ENCODE assay signal across 32 cellular contexts in genomic region chr20:62012631-62013030, GRCh38.
"Had no signal": no experiment of that assay in that cellular context is flagged by ENCODE, and none has a peak within 500 bp of the region (broad histone marks: within the 10 kb centered on the region; RNA-seq: fewer than 3 reads in every experiment).

No MANE protein-coding gene starts in this region.

- H3K36me3 ChIP-seq: breast epithelium had no signal

- H3K4me3 ChIP-seq: adrenal gland, body of pancreas, breast epithelium had no signal

- H3K4me1 ChIP-seq: adrenal gland, body of pancreas, breast epithelium had no signal

- H3K9me3 Mint-ChIP-seq: activated B cell treated with CpG ODN at 0.5 μM for 24 hours; activated CD4-positive, alpha-beta memory T cell treated with anti-CD3 and anti-CD28 coated beads for 36 hours; activated CD4-positive, alpha-beta T cell treated with anti-CD3 and anti-CD28 coated beads, Interleukin-2, amount 10 ng/mL, durations not matched to agents 24 days and 14 days; activated CD8-positive, alpha-beta T cell treated with anti-CD3 and anti-CD28 coated beads for 36 hours; activated naive CD4-positive, alpha-beta T cell treated with anti-CD3 and anti-CD28 coated beads for 36 hours; activated naive CD4-positive, alpha-beta T cell treated with anti-CD3 and anti-CD28 coated beads, Interleukin-2, amount 50 U/mL, for 72 hours; activated naive CD8-positive, alpha-beta T cell treated with anti-CD3 and anti-CD28 coated beads for 36 hours; activated T-cell treated with anti-CD3 and anti-CD28 coated beads, Interleukin-2, amount 50 U/mL, for 4 hours; activated T-cell treated with anti-CD3 and anti-CD28 coated beads, Interleukin-2, amount 50 U/mL, for 72 hours; activated T-helper 1 cell treated with anti-CD3 and anti-CD28 coated beads, Interleukin-12 subunit alpha, Interleukin-12 subunit beta, Interleukin-2, Interleukin-4 antibody, amounts not matched to agents 30 ng/mL and 10 ng/mL and 1 ng/mL, durations not matched to agents 14 hours and 24 hours and 36 hours; activated T-helper 17 cell treated with anti-CD3 and anti-CD28 coated beads, Interleukin-2, amount 50 U/mL, for 72 hours; T-cell had no signal

- H3K27me3 Mint-ChIP-seq: activated B cell treated with CpG ODN at 0.5 μM for 24 hours; activated CD4-positive, alpha-beta memory T cell treated with anti-CD3 and anti-CD28 coated beads for 36 hours; activated CD4-positive, alpha-beta T cell treated with anti-CD3 and anti-CD28 coated beads, Interleukin-2, amount 10 ng/mL, durations not matched to agents 24 days and 14 days; activated CD8-positive, alpha-beta T cell treated with anti-CD3 and anti-CD28 coated beads for 36 hours; activated naive CD8-positive, alpha-beta T cell treated with anti-CD3 and anti-CD28 coated beads for 36 hours; activated T-helper 17 cell treated with anti-CD3 and anti-CD28 coated beads, Interleukin-2, amount 50 U/mL, for 72 hours; T-cell; T-helper 17 cell had no signal

- H3K4me3 Mint-ChIP-seq: activated B cell treated with CpG ODN at 0.5 μM for 24 hours; activated CD4-positive, alpha-beta memory T cell treated with anti-CD3 and anti-CD28 coated beads for 36 hours; activated CD4-positive, alpha-beta T cell treated with anti-CD3 and anti-CD28 coated beads, Interleukin-2, amount 10 ng/mL, durations not matched to agents 24 days and 14 days; activated CD8-positive, alpha-beta T cell treated with anti-CD3 and anti-CD28 coated beads for 36 hours; activated naive CD4-positive, alpha-beta T cell treated with anti-CD3 and anti-CD28 coated beads for 36 hours; activated naive CD8-positive, alpha-beta T cell treated with anti-CD3 and anti-CD28 coated beads for 36 hours; activated T-cell treated with anti-CD3 and anti-CD28 coated beads, Interleukin-2, amount 50 U/mL, for 4 hours; activated T-cell treated with anti-CD3 and anti-CD28 coated beads, Interleukin-2, amount 50 U/mL, for 72 hours; activated T-helper 1 cell treated with anti-CD3 and anti-CD28 coated beads, Interleukin-12 subunit alpha, Interleukin-12 subunit beta, Interleukin-2, Interleukin-4 antibody, amounts not matched to agents 30 ng/mL and 10 ng/mL and 1 ng/mL, durations not matched to agents 14 hours and 24 hours and 36 hours; activated T-helper 17 cell treated with anti-CD3 and anti-CD28 coated beads, Interleukin-2, amount 50 U/mL, for 72 hours; T-cell; T-helper 17 cell had no signal

- DNase-seq: activated B cell treated with CpG ODN at 0.5 μM for 24 hours; activated CD4-positive, alpha-beta memory T cell treated with anti-CD3 and anti-CD28 coated beads for 36 hours; activated CD4-positive, alpha-beta T cell treated with anti-CD3 and anti-CD28 coated beads for 4 hours; activated CD4-positive, alpha-beta T cell treated with anti-CD3 and anti-CD28 coated beads, Interleukin-2, amount 10 ng/mL, durations not matched to agents 24 days and 14 days; activated CD4-positive, alpha-beta T cell treated with anti-CD3 and anti-CD28 coated beads, Interleukin-2, amount 50 U/mL, for 1 hour; activated CD4-positive, alpha-beta T cell treated with anti-CD3 and anti-CD28 coated beads, Interleukin-2, amount 50 U/mL, for 4 hours; activated CD4-positive, CD25-positive, alpha-beta regulatory T cell treated with anti-CD3 and anti-CD28 coated beads, Interleukin-2, amount 50 U/mL, for 72 hours; activated CD8-positive, alpha-beta memory T cell treated with anti-CD3 and anti-CD28 coated beads, Interleukin-2, amount 50 U/mL, for 4 hours; activated CD8-positive, alpha-beta T cell treated with anti-CD3 and anti-CD28 coated beads for 36 hours; activated effector memory CD4-positive, alpha-beta T cell treated with anti-CD3 and anti-CD28 coated beads, Interleukin-2, amount 50 U/mL, for 16 hours; activated gamma-delta T cell treated with Interleukin-2 at 50 U/mL for 16 hours; activated naive CD4-positive, alpha-beta T cell; activated naive CD4-positive, alpha-beta T cell treated with anti-CD3 and anti-CD28 coated beads for 36 hours; activated naive CD4-positive, alpha-beta T cell treated with anti-CD3 and anti-CD28 coated beads, Interleukin-2, amount 50 U/mL, for 16 hours; activated naive CD8-positive, alpha-beta T cell treated with anti-CD3 and anti-CD28 coated beads for 36 hours; activated T-cell treated with anti-CD3 and anti-CD28 coated beads for 4 hours; activated T-cell treated with anti-CD3 and anti-CD28 coated beads, Interleukin-2, amount 50 U/mL, for 1 hour; activated T-cell treated with anti-CD3 and anti-CD28 coated beads, Interleukin-2, amount 50 U/mL, for 4 hours; activated T-cell treated with anti-CD3 and anti-CD28 coated beads, Interleukin-2, amount 50 U/mL, for 72 hours; adrenal gland; amniotic stem cell; aorta; body of pancreas; brain microvascular endothelial cell; central memory CD4-positive, alpha-beta T cell; T-cell; T-helper 17 cell had no signal

- H3K27ac ChIP-seq: adrenal gland, body of pancreas, brain microvascular endothelial cell, breast epithelium, VCaP had no signal

- H3K27ac Mint-ChIP-seq: activated B cell treated with CpG ODN at 0.5 μM for 24 hours; activated CD4-positive, alpha-beta memory T cell treated with anti-CD3 and anti-CD28 coated beads for 36 hours; activated CD4-positive, alpha-beta T cell treated with anti-CD3 and anti-CD28 coated beads, Interleukin-2, amount 10 ng/mL, durations not matched to agents 24 days and 14 days; activated CD8-positive, alpha-beta T cell treated with anti-CD3 and anti-CD28 coated beads for 36 hours; activated naive CD4-positive, alpha-beta T cell treated with anti-CD3 and anti-CD28 coated beads for 36 hours; activated naive CD8-positive, alpha-beta T cell treated with anti-CD3 and anti-CD28 coated beads for 36 hours; activated T-cell treated with anti-CD3 and anti-CD28 coated beads, Interleukin-2, amount 50 U/mL, for 72 hours; activated T-helper 1 cell treated with anti-CD3 and anti-CD28 coated beads, Interleukin-12 subunit alpha, Interleukin-12 subunit beta, Interleukin-2, Interleukin-4 antibody, amounts not matched to agents 30 ng/mL and 10 ng/mL and 1 ng/mL, durations not matched to agents 14 hours and 24 hours and 36 hours; activated T-helper 17 cell treated with anti-CD3 and anti-CD28 coated beads, Interleukin-2, amount 50 U/mL, for 72 hours; T-cell; T-helper 17 cell had no signal

- H3K9me3 ChIP-seq: adrenal gland, body of pancreas, breast epithelium had no signal

- H3K27me3 ChIP-seq: adrenal gland, body of pancreas, brain microvascular endothelial cell, breast epithelium had no signal

- H3K4me1 Mint-ChIP-seq: activated T-helper 17 cell treated with anti-CD3 and anti-CD28 coated beads, Interleukin-2, amount 50 U/mL, for 72 hours had no signal

- ATAC-seq: activated CD8-positive, alpha-beta T cell treated with anti-CD3 and anti-CD28 coated beads for 36 hours; activated naive CD4-positive, alpha-beta T cell treated with anti-CD3 and anti-CD28 coated beads, Interleukin-2, amount 50 U/mL, for 72 hours; activated T-cell treated with anti-CD3 and anti-CD28 coated beads, Interleukin-2, amount 50 U/mL, for 4 hours; activated T-cell treated with anti-CD3 and anti-CD28 coated beads, Interleukin-2, amount 50 U/mL, for 72 hours; activated T-helper 17 cell treated with anti-CD3 and anti-CD28 coated beads, Interleukin-2, amount 50 U/mL, for 72 hours; body of pancreas; T-cell; T-helper 17 cell had no signal
